Comparison of ENCODE assay signal across 9 cellular contexts in the genomic region with DNA sequence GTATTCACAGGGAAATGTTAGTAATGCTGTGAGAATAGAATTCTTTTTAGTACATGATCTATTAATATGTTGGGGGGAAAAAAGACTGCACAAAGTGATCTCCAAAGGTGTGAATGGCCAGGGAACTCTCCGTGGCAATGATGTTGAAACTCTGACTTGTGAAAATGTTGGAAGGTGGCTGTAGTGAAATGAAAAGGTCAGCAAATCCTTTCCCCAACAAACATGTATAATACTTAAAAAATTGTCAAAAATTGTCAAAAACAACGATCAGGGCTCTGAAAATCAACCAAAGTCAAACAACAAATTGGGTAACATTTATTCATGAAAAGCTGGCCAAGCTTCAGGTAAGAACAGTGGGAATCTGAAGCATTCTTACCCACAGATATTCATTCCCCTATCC. TPM values are rescaled to one million over a fixed set of nuclear protein-coding genes. Genes with fewer than 3 reads are reported as not detected.
"Had no signal": no experiment of that assay in that cellular context is flagged by ENCODE, and none has a peak within 500 bp of the region (broad histone marks: within the 10 kb centered on the region; RNA-seq: fewer than 3 reads in every experiment).

No MANE protein-coding gene starts in this region.

- H3K27ac ChIP-seq: HL-60 had no signal

- H3K4me3 Mint-ChIP-seq: IgD-negative memory B cell had no signal

- H3K27ac Mint-ChIP-seq: IgD-negative memory B cell had no signal

- H3K27me3 Mint-ChIP-seq: IgD-negative memory B cell had no signal

- DNase-seq: GOT3, H7, HCEC 1CT, Kasumi-1, KG1 had no signal

- H3K4me1 Mint-ChIP-seq: IgD-negative memory B cell had no signal

RNA-seq across cellular contexts. Expression of gene TMEM26, which starts 35.5 kb away (rescaled TPM):
- total RNA-seq: H4, H7, HT1080 had no signal
- polyA plus RNA-seq: IgD-negative memory B cell had no signal
